In the genomic region with DNA sequence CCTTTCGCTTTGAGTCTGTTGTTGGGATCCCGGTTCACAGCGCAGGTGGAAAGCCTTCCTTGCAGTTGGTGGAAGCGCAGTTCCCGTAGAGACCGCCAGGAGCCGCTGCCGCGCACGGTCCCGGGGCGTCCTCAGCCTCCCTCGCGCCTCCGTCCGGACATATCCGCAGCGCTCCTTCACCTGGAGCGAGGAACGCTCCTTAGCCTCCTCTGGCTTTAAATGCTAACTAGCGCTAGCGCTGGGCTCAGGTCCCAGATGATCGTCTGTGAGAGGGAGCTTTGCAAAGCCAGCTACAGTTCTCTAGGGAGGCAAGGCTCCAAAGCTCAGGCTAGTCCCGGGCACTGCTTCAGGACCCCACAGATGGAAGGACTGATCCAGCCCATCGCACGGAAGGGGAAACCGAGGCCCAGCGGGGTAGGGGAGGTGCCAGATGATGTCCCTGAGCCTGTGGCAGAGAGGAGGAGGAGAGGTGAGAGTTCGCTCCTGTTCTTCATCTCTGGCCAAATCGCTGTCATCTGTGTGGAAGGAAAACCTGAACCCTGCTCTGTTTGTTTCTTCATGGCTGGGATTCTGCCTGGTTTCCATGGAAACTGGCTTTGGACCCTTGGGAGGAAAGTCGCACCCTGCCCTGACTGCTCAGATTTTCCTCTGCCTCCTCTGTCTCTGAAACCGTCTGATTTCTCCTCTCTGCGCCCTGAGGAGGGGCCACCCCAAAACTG, we compare ENCODE assay signal across 8 cellular contexts. TPM values are rescaled to one million over a fixed set of nuclear protein-coding genes. Genes with fewer than 3 reads are reported as not detected.
DNase-seq lines count a peak whose midpoint lies in the region; ATAC-seq and TF ChIP-seq lines count a peak whose summit lies in the region.

No MANE protein-coding gene starts in this region.

- ATAC-seq in GM18505 (IDR thresholded peaks at IDR 0.05; ENCODE audit: unreplicated experiment) (peak; percentile 89), HG02973 (IDR thresholded peaks at IDR 0.05; ENCODE audit: unreplicated experiment) (peak; percentile 84), left colon (peak; percentile 97)

- intact Hi-C loops in left colon (cut with DNase I, micrococcal nuclease) = no loop called here

- no peak for TF ChIP-seq POLR2A in GM18505 (IDR thresholded peaks at IDR 0.05; ENCODE audit: borderline replicate concordance, extremely low read depth, insufficient read depth, insufficient read length)

- DNase-seq in A172 (ENCODE audit: low spot score) (peak; percentile 74), NCI-H2171 treated with DMSO at 0.1 percent for 48 hours (lab: John Stamatoyannopoulos, UW) (peak; percentile 71), left colon (peak; percentile 74 to 88)
- DNase-seq in activated CD4-positive, CD25-positive, alpha-beta regulatory T cell treated with anti-CD3 and anti-CD28 coated beads, Interleukin-2, amount 50 U/mL, for 72 hours = peak; percentile 90
- DNase-seq in central memory CD4-positive, alpha-beta T cell = peak; percentile 60
- peak; percentile 71 to 76 for DNase-seq in stimulated activated CD4-positive, alpha-beta T cell treated with anti-CD3 and anti-CD28 coated beads, Interleukin-1b, Interleukin-23, amount 100 ng/mL, for 4 hours (ENCODE audit: low read depth in 2 of 2)

RNA-seq across cellular contexts. Expression of gene COL15A1, which starts 31.4 kb away (rescaled TPM):
- total RNA-seq in A172 (2014; rRNA removed; shearing (Covaris generic)) = 0.09 and 0.12 TPM in 2 replicates
- 1 to 10 TPM; 2.4 to 9.5 TPM for total RNA-seq in left colon

Comparison
In these comparisons a context has a peak if more than half of its experiments do, and no peak if none do; other contexts are left out.
1. Peak in every context shown above with its lines: DNase-seq and ATAC-seq.